ENCODE assay signal across 8 cellular contexts in the genomic region with DNA sequence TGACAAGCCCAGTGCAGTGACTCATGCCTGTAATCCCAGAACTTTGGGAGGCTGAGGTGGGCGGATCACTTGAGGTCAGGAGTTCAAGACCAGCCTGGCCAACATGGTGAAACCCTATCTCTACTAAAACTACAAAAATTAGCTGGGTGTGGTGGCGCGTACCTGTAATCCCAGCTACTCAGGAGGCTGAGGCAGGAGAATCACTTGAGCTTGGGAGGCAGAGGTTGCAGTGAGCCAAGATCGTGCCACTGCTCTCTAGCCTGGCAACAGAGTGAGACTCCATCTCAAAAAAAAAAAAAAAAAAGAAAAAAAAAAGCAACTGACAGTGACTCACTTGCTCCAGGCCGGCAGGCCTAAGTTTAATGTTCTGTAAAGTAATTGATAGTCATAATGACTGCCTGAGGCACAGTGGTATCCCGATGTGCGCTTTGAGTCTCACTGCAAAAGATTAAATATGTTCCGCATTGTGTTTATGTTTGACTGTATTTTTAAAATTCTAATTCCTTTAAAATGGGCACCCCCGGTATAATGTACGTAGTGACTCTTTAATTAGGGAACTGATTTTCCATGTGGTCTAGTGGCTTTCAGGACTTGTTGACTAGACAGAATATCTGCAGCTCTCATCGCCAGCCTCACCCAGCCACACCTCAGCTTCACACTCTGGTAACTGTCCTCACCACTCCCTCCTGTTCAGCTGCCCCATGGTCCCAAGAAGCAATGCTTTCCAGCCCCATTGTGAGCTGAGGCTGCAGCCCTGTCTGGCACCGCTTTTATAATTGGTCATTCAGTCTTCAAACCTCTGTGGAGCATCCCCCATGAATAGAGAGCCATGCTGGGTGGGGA. TPM values are rescaled to one million over a fixed set of nuclear protein-coding genes. Genes with fewer than 3 reads are reported as not detected.
A peak's percentile ranks its signal among the peaks of the same experiment; 100 is the strongest.
DNase-seq lines count a peak whose midpoint lies in the region; ATAC-seq and TF ChIP-seq lines count a peak whose summit lies in the region.
"Not testable (repeated sequence)": the region's sequence is repeated elsewhere in the genome, so short reads cannot be mapped to it uniquely, and the experiment has no call there.

No MANE protein-coding gene starts in this region.

- not testable (repeated sequence) for DNase-seq in CD14-positive monocyte (ENCODE audit: low spot score); Panc1 (ENCODE audit: low read depth, low spot score); naive thymus-derived CD4-positive, alpha-beta T cell; stomach
- peak; percentile 36 for DNase-seq in HT1080 (ENCODE audit: low read depth)
- DNase-seq in activated CD4-positive, alpha-beta T cell treated with anti-CD3 and anti-CD28 coated beads for 48 hours = peak; percentile 21
- peak; percentile 31 for DNase-seq in astrocyte of the cerebellum (ENCODE audit: low read depth)
- peak; percentile 44 for DNase-seq in fibroblast of peridontal ligament (ENCODE audit: extremely low read depth)

- H3K27ac ChIP-seq in Panc1 (ENCODE audit: low read length) (peak overlapping the region; percentile 11; the same call in 1 of the 2 replicates), stomach (peak overlapping the region in 4 of 5 donors; percentile 68 to 87 (median 82))
- not testable (repeated sequence) for H3K27ac ChIP-seq in naive thymus-derived CD4-positive, alpha-beta T cell (ENCODE audit: low read depth, low read length)

- H3K4me1 ChIP-seq in Panc1 (ENCODE audit: control insufficient read depth, insufficient read depth, low read length) = not testable (repeated sequence)
- peaks cover 41 to 48% of the 10 kb centered on the region in 2 donors for H3K4me1 ChIP-seq in naive thymus-derived CD4-positive, alpha-beta T cell (ENCODE audit: control insufficient read depth in 2 of 2, insufficient read depth in 2 of 2, low read length in 2 of 2)
- H3K4me1 ChIP-seq in stomach = peaks cover 32 to 59% (median 39%) of the 10 kb centered on the region in 4 donors

- 76 to 89% (median 81%) methylated on average over 12 of the region's 12 CpGs for WGBS in stomach, 5 donors

- H3K4me3 Mint-ChIP-seq in CD14-positive monocyte = peak overlapping the region in 1 of 2 donors; percentile 96
- H3K4me3 Mint-ChIP-seq in naive thymus-derived CD4-positive, alpha-beta T cell = peak overlapping the region; percentile 26 to 86 (median 72)

- intact Hi-C loops in CD14-positive monocyte (cut with micrococcal nuclease) = loop anchor here in 1 of 2 donors (5.0 kb wide), 1 partner anchor 207 kb away; no protein-coding TSS in a partner anchor
- intact Hi-C loops in Panc1 (cut with micrococcal nuclease; ENCODE audit: unreplicated experiment); naive thymus-derived CD4-positive, alpha-beta T cell (cut with micrococcal nuclease); stomach (cut with DNase I; ENCODE audit: low total_unique reads): not testable (repeated sequence)

- not testable (repeated sequence) for TF ChIP-seq POLR2A in stomach (IDR thresholded peaks at IDR 0.05)

- H3K27me3 ChIP-seq in Panc1 (ENCODE audit: control insufficient read depth, insufficient read depth, low read length); naive thymus-derived CD4-positive, alpha-beta T cell (ENCODE audit: control insufficient read depth in 2 of 2, insufficient read depth in 2 of 2, low read length in 2 of 2); stomach: not testable (repeated sequence)

- POLR2A ChIA-PET in Panc1 (lab: Charles Lee) = not testable (repeated sequence)
- POLR2A ChIA-PET in naive thymus-derived CD4-positive, alpha-beta T cell (lab: Charles Lee) = interaction anchor here (1.0 to 2.4 kb wide), 4 partner anchors 20 to 78 kb away, joined by 4 to 18 read pairs (median 4); partner anchors contain the start of gene ZNF652

- CTCF ChIA-PET in Panc1 (lab: Charles Lee) = interaction anchor here (0.5 kb wide), 1 partner anchor 22 kb away, joined by 9 read pairs; no protein-coding TSS in a partner anchor
- CTCF ChIA-PET in naive thymus-derived CD4-positive, alpha-beta T cell (lab: Charles Lee) = interaction anchor here (0.6 to 1.6 kb wide), 10 partner anchors 9 to 210 kb away, joined by 3 to 11 read pairs (median 3); no protein-coding TSS in a partner anchor

- peak overlapping the region; percentile 93 to 99 (median 99) for H3K27ac Mint-ChIP-seq in CD14-positive monocyte
- peak overlapping the region in 8 of 9 donors; percentile 71 to 93 (median 84) for H3K27ac Mint-ChIP-seq in naive thymus-derived CD4-positive, alpha-beta T cell

- H3K9me3 Mint-ChIP-seq in CD14-positive monocyte; naive thymus-derived CD4-positive, alpha-beta T cell: not testable (repeated sequence)

- not testable (repeated sequence) for TF ChIP-seq EP300 in stomach (IDR thresholded peaks at IDR 0.05)

- not testable (repeated sequence) for H3K4me3 ChIP-seq in Panc1 (ENCODE audit: low read depth in 2 of 2, low read length in 2 of 2); astrocyte of the cerebellum (ENCODE audit: low read depth, low read length); stomach
- peak overlapping the region; percentile 8 for H3K4me3 ChIP-seq in naive thymus-derived CD4-positive, alpha-beta T cell (ENCODE audit: low read length)

- not testable (repeated sequence) for H3K36me3 Mint-ChIP-seq in CD14-positive monocyte; naive thymus-derived CD4-positive, alpha-beta T cell

- not testable (repeated sequence) for TF ChIP-seq CTCF in CD14-positive monocyte (IDR thresholded peaks at IDR 0.05); Panc1 (IDR thresholded peaks at IDR 0.05); astrocyte of the cerebellum (IDR thresholded peaks at IDR 0.05; ENCODE audit: low read depth, low read length, missing control alignments); stomach (IDR thresholded peaks at IDR 0.05)

- not testable (repeated sequence) for H3K27me3 Mint-ChIP-seq in CD14-positive monocyte (ENCODE audit: low read depth in 3 of 3); naive thymus-derived CD4-positive, alpha-beta T cell

- not testable (repeated sequence) for BruUV-seq in Panc1 (replicated peaks; lab: Mats Ljungman, UMichigan)

- H3K9me3 ChIP-seq in Panc1 (ENCODE audit: control insufficient read depth, insufficient read depth, low read depth, low read length); naive thymus-derived CD4-positive, alpha-beta T cell (ENCODE audit: control insufficient read depth in 2 of 3, low read length in 3 of 3); stomach: not testable (repeated sequence)

- H3K36me3 ChIP-seq in Panc1 (ENCODE audit: control insufficient read depth, insufficient read depth, low read length); naive thymus-derived CD4-positive, alpha-beta T cell (ENCODE audit: control insufficient read depth in 2 of 3, insufficient read depth in 3 of 3, low read length in 3 of 3); stomach: not testable (repeated sequence)

- in situ Hi-C loops in Panc1 (cut with HindIII; ENCODE audit: low pct_unique_long_range_greater_than_20kb, low sequenced_read_pairs) (loop anchor here (5.0 kb wide), 1 partner anchor 97 kb away; no protein-coding TSS in a partner anchor), astrocyte of the cerebellum (cut with HindIII; ENCODE audit: low sequenced_read_pairs) (loop anchor here (5.0 kb wide), 2 partner anchors 47 to 102 kb away; no protein-coding TSS in a partner anchor)

- peaks cover 70% of the 10 kb centered on the region for H3K4me1 Mint-ChIP-seq in CD14-positive monocyte
- H3K4me1 Mint-ChIP-seq in naive thymus-derived CD4-positive, alpha-beta T cell = peaks cover 48 to 66% (median 60%) of the 10 kb centered on the region in 7 donors

- not testable (repeated sequence) for ATAC-seq in Panc1; naive thymus-derived CD4-positive, alpha-beta T cell

RNA-seq across cellular contexts. Expression of gene PHB1, which starts 24.9 kb away (rescaled TPM):
- 10 to 100 TPM; 83.9 to 89.2 TPM for polyA plus RNA-seq in CD14-positive monocyte
- total RNA-seq in HT1080 (2014; rRNA removed; shearing (Covaris generic)) = 245 and 256 TPM in 2 replicates
- polyA plus RNA-seq in HT1080 (2015; cell fraction: cytosol; rRNA removed) = 137 and 155 TPM in 2 replicates
- polyA plus RNA-seq in HT1080 (2015; cell fraction: nucleus; rRNA removed) = 110 and 113 TPM in 2 replicates
- 367 TPM for total RNA-seq in Panc1 (2021; ENCODE audit: unreplicated experiment)
- polyA plus RNA-seq in Panc1 (2012; ENCODE audit: insufficient read length) = 301 TPM
- 100 to 1,000 TPM in 1 of 5 experiments, 10 to 100 TPM in 4; 50.0 to 186 (median 54.4) TPM for total RNA-seq in naive thymus-derived CD4-positive, alpha-beta T cell
- 100 to 1,000 TPM; 144 to 165 TPM for polyA plus RNA-seq in naive thymus-derived CD4-positive, alpha-beta T cell
- 100 to 1,000 TPM in 2 of 5 donors, 10 to 100 TPM in 3; 44.3 to 152 (median 86.6) TPM for total RNA-seq in stomach
- polyA plus RNA-seq in stomach = 100 to 1,000 TPM in 2 of 3 donors, 10 to 100 TPM in 1; 96.1 to 124 (median 112) TPM

RNA-seq across cellular contexts. Expression of gene ZNF652, which starts 27.7 kb away (rescaled TPM):
- polyA plus RNA-seq in CD14-positive monocyte (10 to 100 TPM; 16.9 to 19.8 TPM), stomach (10 to 100 TPM; 16.4 to 21.5 (median 17.1) TPM)
- 6.8 and 7.6 TPM in 2 replicates for total RNA-seq in HT1080 (2014; rRNA removed; shearing (Covaris generic))
- 3.1 and 4.9 TPM in 2 replicates for polyA plus RNA-seq in HT1080 (2015; cell fraction: cytosol; rRNA removed)
- 8.6 and 8.8 TPM in 2 replicates for polyA plus RNA-seq in HT1080 (2015; cell fraction: nucleus; rRNA removed)
- total RNA-seq in Panc1 (2021; ENCODE audit: unreplicated experiment) (42.4 TPM), stomach (10 to 100 TPM; 31.3 to 89.3 (median 46.9) TPM)
- polyA plus RNA-seq in Panc1 (2012; ENCODE audit: insufficient read length) = 8.1 TPM
- 10 to 100 TPM; 33.8 to 64.4 (median 49.9) TPM for total RNA-seq in naive thymus-derived CD4-positive, alpha-beta T cell
- 10 to 100 TPM; 19.3 to 20.3 TPM for polyA plus RNA-seq in naive thymus-derived CD4-positive, alpha-beta T cell
